8 cellular contexts compared by ENCODE assay signal in genomic region chr19:44914436-44915206, GRCh38. TPM values are rescaled to one million over a fixed set of nuclear protein-coding genes. Genes with fewer than 3 reads are reported as not detected.
DNase-seq lines count a peak whose midpoint lies in the region; ATAC-seq and TF ChIP-seq lines count a peak whose summit lies in the region.
"Not testable (repeated sequence)": the region's sequence is repeated elsewhere in the genome, so short reads cannot be mapped to it uniquely, and the experiment has no call there.

Gene APOC1, plus strand, starts transcription at chr19:44914608. Its CDS starts 284 bp downstream, at chr19:44914892.

- H3K27me3 ChIP-seq in naive thymus-derived CD4-positive, alpha-beta T cell (ENCODE audit: control insufficient read depth in 2 of 2, insufficient read depth in 2 of 2, low read length in 2 of 2): not testable (repeated sequence)

- peak; percentile 95 for ATAC-seq in naive thymus-derived CD4-positive, alpha-beta T cell

- not testable (repeated sequence) for H3K4me1 ChIP-seq in naive thymus-derived CD4-positive, alpha-beta T cell (ENCODE audit: control insufficient read depth in 2 of 2, insufficient read depth in 2 of 2, low read length in 2 of 2)

- CTCF ChIA-PET in naive thymus-derived CD4-positive, alpha-beta T cell (lab: Charles Lee): interaction anchor here (0.7 kb wide), 1 partner anchor 264 kb away, joined by 3 read pairs; the partner anchor contains the start of gene BLOC1S3

- H3K27ac ChIP-seq in naive thymus-derived CD4-positive, alpha-beta T cell (ENCODE audit: low read depth, low read length): peak within 1 kb of the TSS; percentile 55

- H3K4me1 Mint-ChIP-seq in naive thymus-derived CD4-positive, alpha-beta T cell: peaks cover 4 to 19% (median 7%) of the 10 kb centered on the region in 7 donors

- not testable (repeated sequence) for H3K36me3 ChIP-seq in naive thymus-derived CD4-positive, alpha-beta T cell (ENCODE audit: control insufficient read depth in 2 of 3, insufficient read depth in 3 of 3, low read length in 3 of 3)

- intact Hi-C loops in naive thymus-derived CD4-positive, alpha-beta T cell (cut with micrococcal nuclease): loop anchor here (1.0 to 2.0 kb wide), 2 partner anchors 24 to 40 kb away; partner anchors contain the start of gene CLPTM1 (in 1 of the 2)

- peak within 1 kb of the TSS; percentile 40 for H3K4me3 ChIP-seq in LNCaP clone FGC (ENCODE audit: low read depth, low read length)
- peak within 1 kb of the TSS; percentile 44 for H3K4me3 ChIP-seq in naive thymus-derived CD4-positive, alpha-beta T cell (ENCODE audit: low read length)

- peak within 1 kb of the TSS in 6 of 9 donors; percentile 25 to 86 (median 50) for H3K27ac Mint-ChIP-seq in naive thymus-derived CD4-positive, alpha-beta T cell

- POLR2A ChIA-PET in naive thymus-derived CD4-positive, alpha-beta T cell (lab: Charles Lee): not testable (repeated sequence)

- DNase-seq in DMS53 (lab: John Stamatoyannopoulos, UW) (peak; percentile 88), GOT3 (lab: John Stamatoyannopoulos, UW) (peak; percentile 41), RPMI7951 (ENCODE audit: low read depth) (peak; percentile 77), fibroblast of peridontal ligament (ENCODE audit: extremely low read depth) (peak; percentile 77)
- DNase-seq in LNCaP clone FGC (ENCODE audit: low read depth): not testable (repeated sequence)
- DNase-seq in activated T-helper 1 cell treated with anti-CD3 and anti-CD28 coated beads, Interleukin-2, amount 50 U/mL, for 16 hours (ENCODE audit: low read depth in 1 of 2, low spot score in 1 of 2): peak; percentile 38 to 59
- peak; percentile 49 to 78 (median 68) for DNase-seq in naive thymus-derived CD4-positive, alpha-beta T cell
- peak; percentile 59 to 64 for DNase-seq in stimulated activated CD8-positive, alpha-beta memory T cell treated with anti-CD3 and anti-CD28 coated beads, Interleukin-7, amount 100 ng/mL, for 4 hours (ENCODE audit: low read depth in 2 of 2)

- H3K36me3 Mint-ChIP-seq in naive thymus-derived CD4-positive, alpha-beta T cell: not testable (repeated sequence)

- TF ChIP-seq CTCF in LNCaP clone FGC (IDR thresholded peaks at IDR 0.05; ENCODE audit: control insufficient read depth, extremely low read depth, insufficient read depth): not testable (repeated sequence)

- H3K9me3 ChIP-seq in naive thymus-derived CD4-positive, alpha-beta T cell (ENCODE audit: control insufficient read depth in 2 of 3, low read length in 3 of 3): not testable (repeated sequence)

- peak within 1 kb of the TSS; percentile 80 to 91 (median 88) for H3K4me3 Mint-ChIP-seq in naive thymus-derived CD4-positive, alpha-beta T cell

- H3K27me3 Mint-ChIP-seq in naive thymus-derived CD4-positive, alpha-beta T cell: peaks cover 23 to 32% (median 26%) of the 10 kb centered on the region in 5 donors

- H3K9me3 Mint-ChIP-seq in naive thymus-derived CD4-positive, alpha-beta T cell: not testable (repeated sequence)

RNA-seq across cellular contexts. Expression of gene APOC1, which starts in this region (rescaled TPM):
- 1.3 and 1.8 TPM in 2 replicates for total RNA-seq in RPMI7951 (2014; rRNA removed; shearing (Covaris generic))
- total RNA-seq in naive thymus-derived CD4-positive, alpha-beta T cell: 1 to 10 TPM in 2 of 5 experiments, not detected in 3; 1.7 to 5.2 TPM
- not detected for polyA plus RNA-seq in naive thymus-derived CD4-positive, alpha-beta T cell
